ENCODE assay signal across 14 cellular contexts in genomic region chr3:50269460-50269859, GRCh38. TPM values are rescaled to one million over a fixed set of nuclear protein-coding genes. Genes with fewer than 3 reads are reported as not detected.
DNase-seq lines count a peak whose midpoint lies in the region; ATAC-seq, FAIRE-seq and TF ChIP-seq lines count a peak whose summit lies in the region.
"Had no signal": no experiment of that assay in that cellular context is flagged by ENCODE, and none has a peak within 500 bp of the region (broad histone marks: within the 10 kb centered on the region; RNA-seq: fewer than 3 reads in every experiment).

No MANE protein-coding gene starts in this region.

- CTCF ChIA-PET in H1 (lab: Charles Lee; ENCODE audit: partially characterized antibody), result interaction anchor here (1.5 to 53.5 kb wide), 5 partner anchors 12 to 75 kb away, joined by 4 to 2149 read pairs (median 58); partner anchors contain the start of genes GNAI2, IFRD2 and SLC38A3

- WGBS in H1 (ENCODE audit: extremely low coverage in 1 of 2, insufficient coverage in 1 of 2, insufficient read length in 1 of 2, insufficient replicate concordance in 2 of 2, low coverage in 1 of 2, low lambda C conversion rate in 2 of 2, missing lambda C conversion rate in 1 of 2), 2 experiments, result 80% methylated on average over 4 of the region's 4 CpGs; no CpG with 5 or more reads in 1 of the 2 experiments
- 66 to 72% methylated on average over 4 of the region's 4 CpGs for WGBS in upper lobe of left lung, 2 donors

- H3K27me3 ChIP-seq in MG63 (no peaks in the 10 kb centered on the region), H1 (replicated peaks in 1 of 4; ENCODE audit: control insufficient read depth in 3 of 4, extremely low read depth in 1 of 4, insufficient read depth in 3 of 4, low read length in 3 of 4) (peaks cover 10 to 20% (median 15%) of the 10 kb centered on the region in 4 experiments), neural progenitor cell (peaks cover 17% of the 10 kb centered on the region), upper lobe of left lung (peaks cover 0 to 4% (median under 1%) of the 10 kb centered on the region in 4 donors)

- peak overlapping the region; percentile 80; the same call in 1 of the 2 replicates for H2BK12ac ChIP-seq in H1 (ENCODE audit: low read depth, low read length)

- H3K4me1 ChIP-seq in H1 (replicated peaks in 1 of 4; ENCODE audit: control insufficient read depth in 3 of 4, insufficient read depth in 4 of 4, low read length in 3 of 4) (peaks cover 0 to 44% (median 32%) of the 10 kb centered on the region in 4 experiments; a peak in 6 of 7 replicates), neural progenitor cell (peaks cover 46% of the 10 kb centered on the region), upper lobe of left lung (peaks cover 68 to 92% (median 76%) of the 10 kb centered on the region in 4 donors)

- H3F3A ChIP-seq in neural progenitor cell (ENCODE audit: low read depth), result peaks cover 26% of the 10 kb centered on the region

- H3K4me3 ChIP-seq in MG63 (peak overlapping the region; percentile 36), H1 (ENCODE audit: extremely low read depth in 1 of 4, insufficient read depth in 2 of 4, low read depth in 3 of 4, low read length in 4 of 4) (no peak overlapping the region), neural progenitor cell (no peak overlapping the region), upper lobe of left lung (peak overlapping the region in 3 of 4 donors; percentile 23 to 57 (median 43))

- no peak for FAIRE-seq in H1 (lab: Jason Lieb, UNC)
- FAIRE-seq: G401.6 had no signal

- H3K4me2 ChIP-seq in H1 (ENCODE audit: insufficient read depth in 1 of 2, low read depth in 2 of 2, low read length in 2 of 2), result peak overlapping the region in 1 of 2 experiments; percentile 28; a peak in 1 of 4 replicates
- H3K4me2 ChIP-seq in neural progenitor cell, result peak overlapping the region; percentile 43

- TF ChIP-seq CTCF in H1 (IDR thresholded peaks at IDR 0.05; ENCODE audit: control extremely low read depth in 1 of 3, insufficient read depth in 1 of 3, low read depth in 1 of 3, low read length in 3 of 3), result no peak
- TF ChIP-seq CTCF in neural progenitor cell (IDR thresholded peaks at IDR 0.05), result no peak
- no peak for TF ChIP-seq CTCF in upper lobe of left lung (IDR thresholded peaks at IDR 0.05)

- H3K79me2 ChIP-seq in H1 (ENCODE audit: control insufficient read depth in 1 of 2, insufficient read depth in 2 of 2, low read length in 2 of 2) (no peaks in the 10 kb centered on the region), neural progenitor cell (ENCODE audit: low read depth) (no peaks in the 10 kb centered on the region)

- peaks cover 15% of the 10 kb centered on the region for H3K27me3 Mint-ChIP-seq in neural progenitor cell (ENCODE audit: insufficient read depth, low read depth)

- no peak for TF ChIP-seq POLR2A in H1 (IDR thresholded peaks at IDR 0.05; ENCODE audit: control extremely low read depth in 1 of 2, low read depth in 2 of 2, low read length in 2 of 2)
- no peak for TF ChIP-seq POLR2A in upper lobe of left lung (IDR thresholded peaks at IDR 0.05)

- H3K23ac ChIP-seq in H1 (ENCODE audit: insufficient read length), result no peak overlapping the region

- H2BK20ac ChIP-seq in H1 (ENCODE audit: low read length), result peak overlapping the region; percentile 72; the same call in 1 of the 2 replicates

- H3K27ac Mint-ChIP-seq in neural progenitor cell, result peak overlapping the region; percentile 76

- DNase-seq in MG63, result no peak
- no peak for DNase-seq in H1 (ENCODE audit: low read depth in 1 of 2, low spot score in 2 of 2)
- no peak for DNase-seq in neural progenitor cell (ENCODE audit: low spot score)
- DNase-seq in upper lobe of left lung, result no peak
- DNase-seq in ACHN, result no peak
- DNase-seq in NCI-H1105 (lab: John Stamatoyannopoulos, UW), result no peak
- DNase-seq in GOT3 (lab: John Stamatoyannopoulos, UW), result no peak
- DNase-seq: brain microvascular endothelial cell; NCI-H1092 treated with DMSO at 0.1 percent for 48 hours; stimulated activated CD4-positive, alpha-beta T cell treated with anti-CD3 and anti-CD28 coated beads, Interleukin-4, amount 100 ng/mL, for 24 hours; T-helper 2 cell had no signal

- no peak overlapping the region for H3K4me3 Mint-ChIP-seq in neural progenitor cell

- peaks cover 2% of the 10 kb centered on the region; the same call in 1 of the 2 replicates for H3K23me2 ChIP-seq in H1 (ENCODE audit: low read depth, low read length)

- peaks cover 63% of the 10 kb centered on the region for H3K4me1 Mint-ChIP-seq in neural progenitor cell

- H4K91ac ChIP-seq in H1 (replicated peaks; ENCODE audit: insufficient read length, low read length), result peak overlapping the region; percentile 68

- H2BK120ac ChIP-seq in H1 (replicated peaks; ENCODE audit: low read depth, low read length), result no peak overlapping the region

- no peak for TF ChIP-seq EP300 in H1 (IDR thresholded peaks at IDR 0.05; ENCODE audit: borderline replicate concordance in 1 of 2, low read depth in 2 of 2, low read length in 2 of 2)
- TF ChIP-seq EP300 in upper lobe of left lung (IDR thresholded peaks at IDR 0.05), result no peak

- H4K20me1 ChIP-seq in H1 (replicated peaks in 1 of 2; ENCODE audit: control insufficient read depth in 1 of 2, insufficient read depth in 2 of 2, low read length in 2 of 2) (peaks cover 0 to 1% of the 10 kb centered on the region in 2 experiments), neural progenitor cell (ENCODE audit: low read depth) (no peaks in the 10 kb centered on the region)

- no peak for TF ChIP-seq RAD21 in H1 (IDR thresholded peaks at IDR 0.05 in 1 of 2, conservative IDR thresholded peaks at IDR 0.05 in 1 of 2; ENCODE audit: low read depth in 2 of 2, low read length in 2 of 2)

- H3K4ac ChIP-seq in H1 (replicated peaks; ENCODE audit: insufficient read length, low read depth, low read length), result no peak overlapping the region

- H3K18ac ChIP-seq in H1 (ENCODE audit: extremely low read depth, low read length), result peak overlapping the region; percentile 60

- in situ Hi-C loops in ACHN (cut with HindIII; ENCODE audit: low pct_ligation_motif_present, low pct_unique_long_range_greater_than_20kb, low sequenced_read_pairs), result no loop called here

- H2AFZ ChIP-seq in H1 (ENCODE audit: low read length) (no peak overlapping the region), neural progenitor cell (replicated peaks) (no peak overlapping the region)

- no peaks in the 10 kb centered on the region for H3K36me3 Mint-ChIP-seq in neural progenitor cell

- peak overlapping the region; percentile 2 for H2AK5ac ChIP-seq in H1 (ENCODE audit: low read depth, low read length)

- no peaks in the 10 kb centered on the region for H3K79me1 ChIP-seq in H1 (ENCODE audit: low read depth, low read length)

- H3K9ac ChIP-seq in H1 (replicated peaks in 1 of 4; ENCODE audit: extremely low read depth in 1 of 4, low read depth in 3 of 4, low read length in 3 of 4) (no peak overlapping the region), neural progenitor cell (no peak overlapping the region)

- H3K36me3 ChIP-seq in MG63 (no peaks in the 10 kb centered on the region), H1 (ENCODE audit: control insufficient read depth in 2 of 4, insufficient read depth in 4 of 4, low read length in 3 of 4) (no peaks in the 10 kb centered on the region), neural progenitor cell (no peaks in the 10 kb centered on the region), upper lobe of left lung (no peaks in the 10 kb centered on the region)
- H3K36me3 ChIP-seq: brain microvascular endothelial cell had no signal

- no peak overlapping the region for H4K5ac ChIP-seq in H1 (ENCODE audit: insufficient read length, low read depth, low read length)

- H3K9me3 ChIP-seq in MG63 (no peaks in the 10 kb centered on the region), H1 (ENCODE audit: insufficient read depth in 2 of 2, low read depth in 1 of 2, low read length in 1 of 2) (no peaks in the 10 kb centered on the region), neural progenitor cell (ENCODE audit: low read depth) (no peaks in the 10 kb centered on the region), upper lobe of left lung (no peaks in the 10 kb centered on the region)

- H3K56ac ChIP-seq in H1 (replicated peaks; ENCODE audit: insufficient read length, low read depth, low read length), result no peak overlapping the region

- no peak for ATAC-seq in upper lobe of left lung (ENCODE audit: low FRiP score in 2 of 2)

- H3K27ac ChIP-seq in H1 (ENCODE audit: low read depth, low read length) (no peak overlapping the region), neural progenitor cell (no peak overlapping the region), upper lobe of left lung (peak overlapping the region; percentile 84 to 98 (median 92))
- H3K27ac ChIP-seq: brain microvascular endothelial cell had no signal

- H4K8ac ChIP-seq in H1 (ENCODE audit: extremely low read depth, insufficient read depth, low read length), result no peak overlapping the region; the same call in 1 of the 2 replicates

- no peaks in the 10 kb centered on the region for H3K9me3 Mint-ChIP-seq in neural progenitor cell

- H2BK15ac ChIP-seq in H1 (ENCODE audit: low read length), result peak overlapping the region; percentile 99

- H3K14ac ChIP-seq in H1 (ENCODE audit: insufficient read length), result no peak overlapping the region

- POLR2A ChIA-PET in H1 (lab: Charles Lee; ENCODE audit: partially characterized antibody), result interaction anchor here (1.0 to 4.4 kb wide), 2 partner anchors 10 to 30 kb away, joined by 3 to 35 read pairs; partner anchors contain the start of genes HYAL3 and NAA80

- 0 out of 2 replicates have a peak overlapping the region, but pooled peaks have one; percentile 39 for H2BK5ac ChIP-seq in H1 (ENCODE audit: low read depth, low read length)

RNA-seq across cellular contexts. Expression of gene SEMA3B, which starts 0.5 kb away (rescaled TPM):
- total RNA-seq in MG63 (2014; rRNA removed; shearing (Covaris generic); ENCODE audit: low replicate concordance), result 9.7 and 13.4 TPM in 2 replicates
- total RNA-seq in H1 (2021; fragmentation: NEBNext Ultra II Directional; extraction: Animal tissue kit (Norgen Biotek cat#: 25700)), result 4.7 and 4.8 TPM in 2 replicates
- polyA plus RNA-seq in H1 (2011; rRNA removed), result 3.0 and 7.1 TPM in 2 replicates
- 7.4 TPM for polyA plus RNA-seq in H1 (2011; cell fraction: cytosol; rRNA removed)
- 37.5 TPM for polyA plus RNA-seq in H1 (2011; cell fraction: nucleus; rRNA removed)
- polyA plus RNA-seq in H1 (2012, experiment 1 of 2), result 3.1 to 6.7 TPM (median 5.4 TPM) in 4 replicates
- 2.1 TPM for polyA plus RNA-seq in H1 (2012, experiment 2 of 2)
- 2.4 TPM for polyA plus RNA-seq in H1 (2013, experiment 1 of 2)
- polyA plus RNA-seq in H1 (2013, experiment 2 of 2), result 2.4 TPM
- polyA minus RNA-seq in H1 (2011; rRNA and poly(A)+ RNA removed), result 1.2 and 1.4 TPM in 2 replicates
- polyA minus RNA-seq in H1 (2011; cell fraction: cytosol; rRNA and poly(A)+ RNA removed), result 9.0 TPM
- polyA minus RNA-seq in H1 (2011; cell fraction: nucleus; rRNA and poly(A)+ RNA removed), result 6.6 TPM
- total RNA-seq in neural progenitor cell (ENCODE audit: low replicate concordance) (0.80 and 8.6 TPM in 2 replicates), upper lobe of left lung (100 to 1,000 TPM in 5 of 6 donors, 10 to 100 TPM in 1; 98.3 to 242 (median 122) TPM)

RNA-seq across cellular contexts. Expression of gene LSMEM2, which starts 9.4 kb away (rescaled TPM):
- not detected in 2 replicates for total RNA-seq in MG63 (2014; rRNA removed; shearing (Covaris generic); ENCODE audit: low replicate concordance)
- total RNA-seq in H1 (2021; fragmentation: NEBNext Ultra II Directional; extraction: Animal tissue kit (Norgen Biotek cat#: 25700)), result 0.57 and 0.58 TPM in 2 replicates
- 0.68 and 0.94 TPM in 2 replicates for polyA plus RNA-seq in H1 (2011; rRNA removed)
- 0.74 TPM for polyA plus RNA-seq in H1 (2011; cell fraction: cytosol; rRNA removed)
- polyA plus RNA-seq in H1 (2011; cell fraction: nucleus; rRNA removed), result 1.1 TPM
- polyA plus RNA-seq in H1 (2012, experiment 1 of 2), result 0.37 to 0.74 TPM (median 0.57 TPM) in 4 replicates
- 0.38 TPM for polyA plus RNA-seq in H1 (2012, experiment 2 of 2)
- polyA plus RNA-seq in H1 (2013, experiment 1 of 2), result 0.20 TPM
- polyA plus RNA-seq in H1 (2013, experiment 2 of 2), result 0.15 TPM
- polyA minus RNA-seq in H1 (2011; rRNA and poly(A)+ RNA removed), result 0.63 and 0.69 TPM in 2 replicates
- polyA minus RNA-seq in H1 (2011; cell fraction: cytosol; rRNA and poly(A)+ RNA removed), result not detected
- polyA minus RNA-seq in H1 (2011; cell fraction: nucleus; rRNA and poly(A)+ RNA removed), result not detected
- total RNA-seq in neural progenitor cell (ENCODE audit: low replicate concordance), result 0.37 TPM in 1 of 2 replicates, not detected in the other
- under 1 TPM in 2 of 6 donors, not detected in 4; 0.14 to 0.59 TPM for total RNA-seq in upper lobe of left lung
- total RNA-seq: glomerular endothelial cell, ureter had no signal

RNA-seq across cellular contexts. Expression of gene IFRD2, which starts 22.8 kb away (rescaled TPM):
- 87.8 and 101 TPM in 2 replicates for total RNA-seq in MG63 (2014; rRNA removed; shearing (Covaris generic); ENCODE audit: low replicate concordance)
- 88.8 and 97.8 TPM in 2 replicates for total RNA-seq in H1 (2021; fragmentation: NEBNext Ultra II Directional; extraction: Animal tissue kit (Norgen Biotek cat#: 25700))
- polyA plus RNA-seq in H1 (2011; rRNA removed), result 76.7 and 123 TPM in 2 replicates
- 76.7 TPM for polyA plus RNA-seq in H1 (2011; cell fraction: cytosol; rRNA removed)
- 310 TPM for polyA plus RNA-seq in H1 (2011; cell fraction: nucleus; rRNA removed)
- 72.6 to 93.2 TPM (median 89.6 TPM) in 4 replicates for polyA plus RNA-seq in H1 (2012, experiment 1 of 2)
- 133 TPM for polyA plus RNA-seq in H1 (2012, experiment 2 of 2)
- polyA plus RNA-seq in H1 (2013, experiment 1 of 2), result 61.4 TPM
- polyA plus RNA-seq in H1 (2013, experiment 2 of 2), result 54.6 TPM
- polyA minus RNA-seq in H1 (2011; rRNA and poly(A)+ RNA removed), result 47.8 and 50.1 TPM in 2 replicates
- polyA minus RNA-seq in H1 (2011; cell fraction: cytosol; rRNA and poly(A)+ RNA removed), result 33.3 TPM
- 86.7 TPM for polyA minus RNA-seq in H1 (2011; cell fraction: nucleus; rRNA and poly(A)+ RNA removed)
- total RNA-seq in neural progenitor cell (ENCODE audit: low replicate concordance) (26.4 and 45.6 TPM in 2 replicates), upper lobe of left lung (100 to 1,000 TPM in 2 of 6 donors, 10 to 100 TPM in 4; 45.4 to 126 (median 77.5) TPM)

RNA-seq across cellular contexts. Expression of gene HYAL3, which starts 29.7 kb away (rescaled TPM):
- total RNA-seq in MG63 (2014; rRNA removed; shearing (Covaris generic); ENCODE audit: low replicate concordance), result 3.0 and 8.0 TPM in 2 replicates
- total RNA-seq in H1 (2021; fragmentation: NEBNext Ultra II Directional; extraction: Animal tissue kit (Norgen Biotek cat#: 25700)), result 3.2 and 4.9 TPM in 2 replicates
- polyA plus RNA-seq in H1 (2011; rRNA removed), result 12.2 and 13.0 TPM in 2 replicates
- polyA plus RNA-seq in H1 (2011; cell fraction: cytosol; rRNA removed), result 7.5 TPM
- 9.4 TPM for polyA plus RNA-seq in H1 (2011; cell fraction: nucleus; rRNA removed)
- polyA plus RNA-seq in H1 (2012, experiment 1 of 2), result 3.3 to 4.6 TPM (median 4.3 TPM) in 4 replicates
- polyA plus RNA-seq in H1 (2012, experiment 2 of 2), result 6.7 TPM
- polyA plus RNA-seq in H1 (2013, experiment 1 of 2), result 3.5 TPM
- polyA plus RNA-seq in H1 (2013, experiment 2 of 2), result 3.8 TPM
- polyA minus RNA-seq in H1 (2011; rRNA and poly(A)+ RNA removed), result 2.1 and 6.2 TPM in 2 replicates
- polyA minus RNA-seq in H1 (2011; cell fraction: cytosol; rRNA and poly(A)+ RNA removed), result 5.6 TPM
- polyA minus RNA-seq in H1 (2011; cell fraction: nucleus; rRNA and poly(A)+ RNA removed), result 5.2 TPM
- total RNA-seq in neural progenitor cell (ENCODE audit: low replicate concordance), result 2.2 and 4.9 TPM in 2 replicates
- total RNA-seq in upper lobe of left lung, result 1 to 10 TPM in 5 of 6 donors, under 1 TPM in 1; 0.33 to 5.7 (median 3.1) TPM

RNA-seq across cellular contexts. Expression of gene NAA80, which starts 29.7 kb away (rescaled TPM):
- total RNA-seq in MG63 (2014; rRNA removed; shearing (Covaris generic); ENCODE audit: low replicate concordance), result 1.1 and 6.4 TPM in 2 replicates
- total RNA-seq in H1 (2021; fragmentation: NEBNext Ultra II Directional; extraction: Animal tissue kit (Norgen Biotek cat#: 25700)), result 10.1 and 11.3 TPM in 2 replicates
- 16.7 and 23.9 TPM in 2 replicates for polyA plus RNA-seq in H1 (2011; rRNA removed)
- 12.0 TPM for polyA plus RNA-seq in H1 (2011; cell fraction: cytosol; rRNA removed)
- 36.5 TPM for polyA plus RNA-seq in H1 (2011; cell fraction: nucleus; rRNA removed)
- 5.4 to 12.0 TPM (median 10.1 TPM) in 4 replicates for polyA plus RNA-seq in H1 (2012, experiment 1 of 2)
- 10.8 TPM for polyA plus RNA-seq in H1 (2012, experiment 2 of 2)
- 10.9 TPM for polyA plus RNA-seq in H1 (2013, experiment 1 of 2)
- polyA plus RNA-seq in H1 (2013, experiment 2 of 2), result 11.2 TPM
- 7.2 and 13.4 TPM in 2 replicates for polyA minus RNA-seq in H1 (2011; rRNA and poly(A)+ RNA removed)
- polyA minus RNA-seq in H1 (2011; cell fraction: cytosol; rRNA and poly(A)+ RNA removed), result 3.4 TPM
- polyA minus RNA-seq in H1 (2011; cell fraction: nucleus; rRNA and poly(A)+ RNA removed), result 15.6 TPM
- total RNA-seq in neural progenitor cell (ENCODE audit: low replicate concordance) (10.1 and 21.8 TPM in 2 replicates), upper lobe of left lung (10 to 100 TPM; 12.1 to 34.5 (median 15.1) TPM)

Comparison
In these comparisons a context has a peak if more than half of its experiments do, and no peak if none do; other contexts are left out.
1. H3K4me3 ChIP-seq: peak in MG63 (single experiment) and upper lobe of left lung (3 of 4); none in H1 (0 of 4) and neural progenitor cell (single experiment).
2. H3K27ac ChIP-seq: peak in upper lobe of left lung (4 of 4); none in H1 (single experiment) and neural progenitor cell (single experiment).